Comparison of ENCODE assay signal across 22 cellular contexts in the genomic region with DNA sequence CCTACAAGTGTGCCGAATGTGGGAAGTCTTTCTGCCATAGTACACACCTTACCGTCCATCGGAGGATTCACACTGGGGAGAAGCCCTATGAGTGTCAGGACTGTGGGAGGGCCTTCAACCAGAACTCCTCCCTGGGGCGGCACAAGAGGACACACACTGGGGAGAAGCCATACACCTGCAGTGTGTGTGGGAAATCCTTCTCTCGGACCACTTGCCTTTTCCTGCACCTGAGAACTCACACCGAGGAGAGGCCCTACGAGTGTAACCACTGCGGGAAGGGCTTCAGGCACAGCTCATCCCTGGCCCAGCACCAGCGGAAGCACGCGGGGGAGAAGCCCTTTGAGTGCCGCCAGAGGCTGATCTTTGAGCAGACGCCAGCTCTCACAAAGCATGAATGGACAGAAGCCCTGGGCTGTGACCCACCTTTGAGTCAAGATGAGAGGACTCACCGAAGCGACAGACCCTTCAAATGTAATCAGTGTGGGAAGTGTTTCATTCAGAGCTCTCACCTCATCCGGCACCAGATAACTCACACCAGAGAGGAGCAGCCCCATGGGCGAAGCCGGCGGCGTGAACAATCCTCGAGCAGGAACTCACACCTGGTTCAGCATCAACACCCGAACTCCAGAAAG. TPM values are rescaled to one million over a fixed set of nuclear protein-coding genes. Genes with fewer than 3 reads are reported as not detected.
DNase-seq lines count a peak whose midpoint lies in the region; ATAC-seq, FAIRE-seq and TF ChIP-seq lines count a peak whose summit lies in the region.
"Had no signal": no experiment of that assay in that cellular context is flagged by ENCODE, and none has a peak within 500 bp of the region (broad histone marks: within the 10 kb centered on the region; RNA-seq: fewer than 3 reads in every experiment).

No MANE protein-coding gene starts in this region.

- no peak overlapping the region for H3K27ac Mint-ChIP-seq in stimulated activated naive CD8-positive, alpha-beta T cell treated with anti-CD3 and anti-CD28 coated beads, Interleukin-15, amount 100 ng/mL, for 72 hours
- H3K27ac Mint-ChIP-seq: B cell; CD14-positive monocyte; CD8-positive, alpha-beta T cell had no signal

- intact Hi-C loops in cardiac septum (cut with DNase I) (no loop called here), left cardiac atrium (cut with DNase I) (no loop called here), tibial artery (cut with DNase I; ENCODE audit: low total_unique reads) (no loop called here)

- H3K23me2 ChIP-seq in H1 (ENCODE audit: low read depth, low read length): no peaks in the 10 kb centered on the region

- H3K27me3 Mint-ChIP-seq in stimulated activated naive CD8-positive, alpha-beta T cell treated with anti-CD3 and anti-CD28 coated beads, Interleukin-15, amount 100 ng/mL, for 72 hours: no peaks in the 10 kb centered on the region
- H3K27me3 Mint-ChIP-seq: B cell had no signal

- no peak overlapping the region for H3K14ac ChIP-seq in H1 (ENCODE audit: insufficient read length)

- TF ChIP-seq EP300 in H1 (IDR thresholded peaks at IDR 0.05; ENCODE audit: borderline replicate concordance in 1 of 2, low read depth in 2 of 2, low read length in 2 of 2): no peak

- H3K4me3 ChIP-seq in HEK293 (ENCODE audit: low read depth, low read length): no peak overlapping the region
- no peak overlapping the region for H3K4me3 ChIP-seq in H1 (ENCODE audit: extremely low read depth in 1 of 4, insufficient read depth in 2 of 4, low read depth in 3 of 4, low read length in 4 of 4)
- H3K4me3 ChIP-seq in tibial artery: no peak overlapping the region

- TF ChIP-seq POLR2A in H1 (IDR thresholded peaks at IDR 0.05; ENCODE audit: control extremely low read depth in 1 of 2, low read depth in 2 of 2, low read length in 2 of 2): peak in 1 of 2 experiments; percentile 34; a peak in 1 of 3 replicates

- no peak for TF ChIP-seq CTCF in HEK293 (tag by site-specific recombination; IDR thresholded peaks at IDR 0.05)
- TF ChIP-seq CTCF in H1 (IDR thresholded peaks at IDR 0.05; ENCODE audit: control extremely low read depth in 1 of 3, insufficient read depth in 1 of 3, low read depth in 1 of 3, low read length in 3 of 3): no peak
- TF ChIP-seq CTCF in tibial artery (IDR thresholded peaks at IDR 0.05): no peak

- no peak overlapping the region for H3K4me3 Mint-ChIP-seq in stimulated activated naive CD8-positive, alpha-beta T cell treated with anti-CD3 and anti-CD28 coated beads, Interleukin-15, amount 100 ng/mL, for 72 hours
- H3K4me3 Mint-ChIP-seq: B cell; CD14-positive monocyte; CD8-positive, alpha-beta T cell had no signal

- H2AFZ ChIP-seq in H1 (ENCODE audit: low read length): no peak overlapping the region

- no peak overlapping the region for H4K91ac ChIP-seq in H1 (replicated peaks; ENCODE audit: insufficient read length, low read length)

- DNase-seq in cardiac septum (ENCODE audit: low spot score) (peak; percentile 59), left cardiac atrium (no peak), H1 (ENCODE audit: low read depth in 1 of 2, low spot score in 2 of 2) (no peak), tibial artery (no peak)
- no peak for DNase-seq in stimulated activated naive CD8-positive, alpha-beta T cell treated with anti-CD3 and anti-CD28 coated beads, Interleukin-15, amount 100 ng/mL, for 72 hours
- DNase-seq: 8988T; ACHN; CD8-positive, alpha-beta T cell; COR-L47; DMS153; DMS79 treated with DMSO at 0.1 percent for 48 hours; EL; IMR-90 had no signal

- H3K56ac ChIP-seq in H1 (replicated peaks; ENCODE audit: insufficient read length, low read depth, low read length): no peak overlapping the region

- WGBS in H1 (ENCODE audit: extremely low coverage in 1 of 2, insufficient coverage in 1 of 2, insufficient read length in 1 of 2, insufficient replicate concordance in 2 of 2, low coverage in 1 of 2, low lambda C conversion rate in 2 of 2, missing lambda C conversion rate in 1 of 2), 2 experiments: 94% methylated on average over 22 of the region's 22 CpGs; no CpG with 5 or more reads in 1 of the 2 experiments

- H4K5ac ChIP-seq in H1 (ENCODE audit: insufficient read length, low read depth, low read length): no peak overlapping the region

- peaks cover 15 to 45% of the 10 kb centered on the region in 2 donors for H3K9me3 Mint-ChIP-seq in stimulated activated naive CD8-positive, alpha-beta T cell treated with anti-CD3 and anti-CD28 coated beads, Interleukin-15, amount 100 ng/mL, for 72 hours

- POLR2A ChIA-PET in HEK293 (lab: Yijun Ruan, JAX) (interaction anchor here (0.6 kb wide), 1 partner anchor 203 kb away, joined by 3 read pairs; no protein-coding TSS in a partner anchor), H1 (lab: Charles Lee; ENCODE audit: partially characterized antibody) (interaction anchor here (1.1 to 1.9 kb wide), 5 partner anchors 8 to 91 kb away, joined by 3 to 5 read pairs (median 4); a partner anchor contains a TSS)

- H3K79me1 ChIP-seq in H1 (ENCODE audit: low read depth, low read length): peaks cover 14% of the 10 kb centered on the region

- TF ChIP-seq RAD21 in H1 (IDR thresholded peaks at IDR 0.05 in 1 of 2, conservative IDR thresholded peaks at IDR 0.05 in 1 of 2; ENCODE audit: low read depth in 2 of 2, low read length in 2 of 2): no peak

- no peak overlapping the region for H3K18ac ChIP-seq in H1 (ENCODE audit: extremely low read depth, low read length)

- ATAC-seq in left cardiac atrium (no peak), GM21381 (IDR thresholded peaks at IDR 0.05; ENCODE audit: unreplicated experiment) (no peak)
- no peak for ATAC-seq in stimulated activated naive CD8-positive, alpha-beta T cell treated with anti-CD3 and anti-CD28 coated beads, Interleukin-15, amount 100 ng/mL, for 72 hours
- ATAC-seq: CD8-positive, alpha-beta T cell had no signal

- no peaks in the 10 kb centered on the region for H3K4me1 Mint-ChIP-seq in stimulated activated naive CD8-positive, alpha-beta T cell treated with anti-CD3 and anti-CD28 coated beads, Interleukin-15, amount 100 ng/mL, for 72 hours
- H3K4me1 Mint-ChIP-seq: B cell, CD14-positive monocyte had no signal

- H3K4me1 ChIP-seq in HEK293 (ENCODE audit: control insufficient read depth, insufficient read depth, low read length): no peaks in the 10 kb centered on the region
- no peaks in the 10 kb centered on the region for H3K4me1 ChIP-seq in H1 (replicated peaks in 1 of 4; ENCODE audit: control insufficient read depth in 3 of 4, insufficient read depth in 4 of 4, low read length in 3 of 4)
- H3K4me1 ChIP-seq in tibial artery: no peaks in the 10 kb centered on the region

- no peak overlapping the region for H2BK15ac ChIP-seq in H1 (ENCODE audit: low read length)

- no peaks in the 10 kb centered on the region for H3K27me3 ChIP-seq in H1 (replicated peaks in 1 of 4; ENCODE audit: control insufficient read depth in 3 of 4, extremely low read depth in 1 of 4, insufficient read depth in 3 of 4, low read length in 3 of 4)
- H3K27me3 ChIP-seq in tibial artery: no peaks in the 10 kb centered on the region

- no peak overlapping the region for H2BK5ac ChIP-seq in H1 (ENCODE audit: low read depth, low read length)

- no peak overlapping the region for H3K9ac ChIP-seq in H1 (replicated peaks in 1 of 4; ENCODE audit: extremely low read depth in 1 of 4, low read depth in 3 of 4, low read length in 3 of 4)

- no peak overlapping the region for H2AK5ac ChIP-seq in H1 (ENCODE audit: low read depth, low read length)

- H4K20me1 ChIP-seq in H1 (replicated peaks in 1 of 2; ENCODE audit: control insufficient read depth in 1 of 2, insufficient read depth in 2 of 2, low read length in 2 of 2): peaks cover 12 to 25% of the 10 kb centered on the region in 2 experiments

- CTCF ChIA-PET in HEK293 (lab: Yijun Ruan, JAX) (interaction anchor here (0.5 to 0.6 kb wide), 2 partner anchors 9 to 115 kb away, joined by 3 read pairs; no protein-coding TSS in a partner anchor), H1 (lab: Charles Lee; ENCODE audit: partially characterized antibody) (interaction anchor here (0.8 to 2.7 kb wide), 2 partner anchors 11 to 16 kb away, joined by 3 to 7 read pairs; no protein-coding TSS in a partner anchor)

- H2BK20ac ChIP-seq in H1 (ENCODE audit: low read length): no peak overlapping the region

- H3K4ac ChIP-seq in H1 (replicated peaks; ENCODE audit: insufficient read length, low read depth, low read length): no peak overlapping the region

- no peak overlapping the region for H3K23ac ChIP-seq in H1 (ENCODE audit: insufficient read length)

- H3K79me2 ChIP-seq in H1 (ENCODE audit: control insufficient read depth in 1 of 2, insufficient read depth in 2 of 2, low read length in 2 of 2): peaks cover 0 to 30% of the 10 kb centered on the region in 2 experiments; a peak in 2 of 4 replicates

- H2BK120ac ChIP-seq in H1 (replicated peaks; ENCODE audit: low read depth, low read length): no peak overlapping the region

- peaks cover 81 to 93% of the 10 kb centered on the region in 2 experiments for H3K36me3 ChIP-seq in HEK293 (ENCODE audit: control insufficient read depth in 2 of 2, insufficient read depth in 1 of 2, low read length in 2 of 2)
- peaks cover 29 to 68% (median 53%) of the 10 kb centered on the region in 4 experiments for H3K36me3 ChIP-seq in H1 (ENCODE audit: control insufficient read depth in 2 of 4, insufficient read depth in 4 of 4, low read length in 3 of 4)
- H3K36me3 ChIP-seq in tibial artery: peaks cover 80 to 99% (median 99%) of the 10 kb centered on the region in 3 donors

- no peak overlapping the region for H4K8ac ChIP-seq in H1 (ENCODE audit: extremely low read depth, insufficient read depth, low read length)

- H3K4me2 ChIP-seq in H1 (ENCODE audit: insufficient read depth in 1 of 2, low read depth in 2 of 2, low read length in 2 of 2): no peak overlapping the region

- peaks cover 8% of the 10 kb centered on the region for H3K9me3 ChIP-seq in HEK293 (ENCODE audit: control insufficient read depth, insufficient read depth, low read depth, low read length)
- H3K9me3 ChIP-seq in H1 (ENCODE audit: insufficient read depth in 2 of 2, low read depth in 1 of 2, low read length in 1 of 2): peaks cover 0 to 3% of the 10 kb centered on the region in 2 experiments; a peak in 1 of 4 replicates
- peaks cover 0 to 89% (median 10%) of the 10 kb centered on the region in 3 donors for H3K9me3 ChIP-seq in tibial artery

- no peak overlapping the region for H3K27ac ChIP-seq in HEK293 (ENCODE audit: extremely low read depth, low read depth, low read length)
- no peak overlapping the region for H3K27ac ChIP-seq in H1 (ENCODE audit: low read depth, low read length)
- H3K27ac ChIP-seq in tibial artery: no peak overlapping the region

- FAIRE-seq in H1 (lab: Jason Lieb, UNC): no peak
- FAIRE-seq: D721Med, G401.6, GM12892, H54 had no signal

- H2BK12ac ChIP-seq in H1 (ENCODE audit: low read depth, low read length): no peak overlapping the region

RNA-seq across cellular contexts. Expression of a gene that starts 10.3 kb away (rescaled TPM):
- total RNA-seq in cardiac septum (17.1 TPM), left cardiac atrium (10 to 100 TPM; 19.9 to 22.8 TPM)
- 30.6 and 31.5 TPM in 2 replicates for total RNA-seq in H1 (2021; fragmentation: NEBNext Ultra II Directional; extraction: Animal tissue kit (Norgen Biotek cat#: 25700))
- polyA plus RNA-seq in H1 (2011; rRNA removed): 28.1 and 29.9 TPM in 2 replicates
- 42.2 TPM for polyA plus RNA-seq in H1 (2011; cell fraction: cytosol; rRNA removed)
- polyA plus RNA-seq in H1 (2011; cell fraction: nucleus; rRNA removed): 45.9 TPM
- polyA plus RNA-seq in H1 (2012, experiment 1 of 2): 46.2 to 52.5 TPM (median 50.5 TPM) in 4 replicates
- 38.4 TPM for polyA plus RNA-seq in H1 (2012, experiment 2 of 2)
- polyA plus RNA-seq in H1 (2013, experiment 1 of 2): 41.3 TPM
- 39.8 TPM for polyA plus RNA-seq in H1 (2013, experiment 2 of 2)
- polyA minus RNA-seq in H1 (2011; rRNA and poly(A)+ RNA removed): 19.2 and 20.1 TPM in 2 replicates
- 14.2 TPM for polyA minus RNA-seq in H1 (2011; cell fraction: cytosol; rRNA and poly(A)+ RNA removed)
- 31.3 TPM for polyA minus RNA-seq in H1 (2011; cell fraction: nucleus; rRNA and poly(A)+ RNA removed)

RNA-seq across cellular contexts. Expression of a gene that starts 16.1 kb away (rescaled TPM):
- total RNA-seq in cardiac septum: 6.2 TPM
- total RNA-seq in left cardiac atrium: 1 to 10 TPM; 4.4 to 6.8 TPM
- 20.5 and 21.5 TPM in 2 replicates for total RNA-seq in H1 (2021; fragmentation: NEBNext Ultra II Directional; extraction: Animal tissue kit (Norgen Biotek cat#: 25700))
- 9.2 and 9.8 TPM in 2 replicates for polyA plus RNA-seq in H1 (2011; rRNA removed)
- 7.0 TPM for polyA plus RNA-seq in H1 (2011; cell fraction: cytosol; rRNA removed)
- 15.2 TPM for polyA plus RNA-seq in H1 (2011; cell fraction: nucleus; rRNA removed)
- 5.5 to 7.9 TPM (median 6.5 TPM) in 4 replicates for polyA plus RNA-seq in H1 (2012, experiment 1 of 2)
- 4.9 TPM for polyA plus RNA-seq in H1 (2012, experiment 2 of 2)
- 9.6 TPM for polyA plus RNA-seq in H1 (2013, experiment 1 of 2)
- 8.2 TPM for polyA plus RNA-seq in H1 (2013, experiment 2 of 2)
- 30.0 and 32.5 TPM in 2 replicates for polyA minus RNA-seq in H1 (2011; rRNA and poly(A)+ RNA removed)
- 17.0 TPM for polyA minus RNA-seq in H1 (2011; cell fraction: cytosol; rRNA and poly(A)+ RNA removed)
- 15.0 TPM for polyA minus RNA-seq in H1 (2011; cell fraction: nucleus; rRNA and poly(A)+ RNA removed)

RNA-seq across cellular contexts. Expression of a gene that starts 31.9 kb away (rescaled TPM):
- total RNA-seq in cardiac septum (2.1 TPM), left cardiac atrium (1 to 10 TPM; 2.0 to 2.1 TPM)
- total RNA-seq in H1 (2021; fragmentation: NEBNext Ultra II Directional; extraction: Animal tissue kit (Norgen Biotek cat#: 25700)): 3.1 and 3.2 TPM in 2 replicates
- 2.6 and 3.3 TPM in 2 replicates for polyA plus RNA-seq in H1 (2011; rRNA removed)
- polyA plus RNA-seq in H1 (2011; cell fraction: cytosol; rRNA removed): 1.9 TPM
- 1.9 TPM for polyA plus RNA-seq in H1 (2011; cell fraction: nucleus; rRNA removed)
- 1.4 to 2.1 TPM (median 1.9 TPM) in 4 replicates for polyA plus RNA-seq in H1 (2012, experiment 1 of 2)
- 1.0 TPM for polyA plus RNA-seq in H1 (2012, experiment 2 of 2)
- 1.4 TPM for polyA plus RNA-seq in H1 (2013, experiment 1 of 2)
- polyA plus RNA-seq in H1 (2013, experiment 2 of 2): 1.5 TPM
- 6.3 and 8.1 TPM in 2 replicates for polyA minus RNA-seq in H1 (2011; rRNA and poly(A)+ RNA removed)
- 2.1 TPM for polyA minus RNA-seq in H1 (2011; cell fraction: cytosol; rRNA and poly(A)+ RNA removed)
- polyA minus RNA-seq in H1 (2011; cell fraction: nucleus; rRNA and poly(A)+ RNA removed): 3.5 TPM

RNA-seq across cellular contexts. Expression of a gene that starts 58.4 kb away (rescaled TPM):
- total RNA-seq in cardiac septum (5.2 TPM), left cardiac atrium (10 to 100 TPM; 18.3 to 18.9 TPM)
- 19.9 and 20.8 TPM in 2 replicates for total RNA-seq in H1 (2021; fragmentation: NEBNext Ultra II Directional; extraction: Animal tissue kit (Norgen Biotek cat#: 25700))
- polyA plus RNA-seq in H1 (2011; rRNA removed): 69.6 and 108 TPM in 2 replicates
- polyA plus RNA-seq in H1 (2011; cell fraction: cytosol; rRNA removed): 43.4 TPM
- 26.6 TPM for polyA plus RNA-seq in H1 (2011; cell fraction: nucleus; rRNA removed)
- polyA plus RNA-seq in H1 (2012, experiment 1 of 2): 11.4 to 25.4 TPM (median 23.1 TPM) in 4 replicates
- 102 TPM for polyA plus RNA-seq in H1 (2012, experiment 2 of 2)
- 26.4 TPM for polyA plus RNA-seq in H1 (2013, experiment 1 of 2)
- 32.6 TPM for polyA plus RNA-seq in H1 (2013, experiment 2 of 2)
- polyA minus RNA-seq in H1 (2011; rRNA and poly(A)+ RNA removed): 0.49 and 1.1 TPM in 2 replicates
- 6.5 TPM for polyA minus RNA-seq in H1 (2011; cell fraction: cytosol; rRNA and poly(A)+ RNA removed)
- polyA minus RNA-seq in H1 (2011; cell fraction: nucleus; rRNA and poly(A)+ RNA removed): 1.7 TPM
- total RNA-seq: HT-29 had no signal
